Comparison of ENCODE assay signal across 17 cellular contexts in the genomic region with DNA sequence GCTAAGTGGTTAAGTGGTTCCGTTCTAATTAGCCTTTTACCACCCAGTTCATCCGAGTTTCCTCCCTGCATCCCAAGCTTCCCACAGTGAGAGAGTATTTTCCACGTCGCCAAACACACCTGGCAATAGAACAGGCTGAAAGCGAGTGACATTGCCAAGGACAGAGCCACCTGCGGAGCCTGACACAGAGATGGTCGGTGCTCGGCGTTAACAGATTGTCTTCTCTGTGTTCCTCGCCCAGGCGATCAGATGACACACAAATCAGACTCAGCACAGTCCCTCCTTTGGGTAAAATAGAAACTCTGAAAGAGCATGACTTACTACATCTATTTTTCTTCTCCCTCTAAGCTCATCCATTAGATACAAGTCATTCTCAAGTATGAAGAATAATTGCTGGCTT.
DNase-seq lines count a peak whose midpoint lies in the region; ATAC-seq, FAIRE-seq and TF ChIP-seq lines count a peak whose summit lies in the region.
"Had no signal": no experiment of that assay in that cellular context is flagged by ENCODE, and none has a peak within 500 bp of the region (broad histone marks: within the 10 kb centered on the region; RNA-seq: fewer than 3 reads in every experiment).

No MANE protein-coding gene starts in this region.

- H3K4me3 ChIP-seq in IMR-90 (ENCODE audit: insufficient read depth, low read depth, low read length): no peak overlapping the region
- H3K4me3 ChIP-seq in astrocyte (ENCODE audit: insufficient read depth, low read depth, low read length): peak overlapping the region; percentile 18
- no peak overlapping the region for H3K4me3 ChIP-seq in neural progenitor cell

- H3K36me3 ChIP-seq in IMR-90 (ENCODE audit: control insufficient read depth, insufficient read depth, low read length) (no peaks in the 10 kb centered on the region), astrocyte (ENCODE audit: insufficient read depth, low read length) (no peaks in the 10 kb centered on the region), neural progenitor cell (no peaks in the 10 kb centered on the region)

- H3K36me3 Mint-ChIP-seq in astrocyte (ENCODE audit: low read depth, unreplicated experiment): no peaks in the 10 kb centered on the region
- H3K36me3 Mint-ChIP-seq in neural progenitor cell: peaks cover 1% of the 10 kb centered on the region
- H3K36me3 Mint-ChIP-seq in nephron progenitor cell (ENCODE audit: low read depth): peaks cover 13% of the 10 kb centered on the region

- POLR2A ChIA-PET in IMR-90 (lab: Charles Lee; ENCODE audit: unreplicated experiment): no interaction called here

- CTCF ChIA-PET in IMR-90 (lab: Yijun Ruan, JAX): no interaction called here

- H2BK15ac ChIP-seq in IMR-90 (ENCODE audit: low read depth, low read length): peak overlapping the region; percentile 72; the same call in 2 of the 3 replicates

- no peak overlapping the region for H2AK9ac ChIP-seq in IMR-90 (replicated peaks; ENCODE audit: low read depth, low read length, poor library complexity)

- TF ChIP-seq CTCF in IMR-90 (conservative IDR thresholded peaks at IDR 0.05; ENCODE audit: low read depth, low read length) (no peak), astrocyte (IDR thresholded peaks at IDR 0.05; ENCODE audit: insufficient read depth, low read depth, low read length) (no peak), neural progenitor cell (IDR thresholded peaks at IDR 0.05) (no peak), nephron progenitor cell (IDR thresholded peaks at IDR 0.05) (no peak)

- peak overlapping the region; percentile 33; the same call in 1 of the 2 replicates for H3K14ac ChIP-seq in IMR-90 (replicated peaks; ENCODE audit: low read depth, low read length)

- peak overlapping the region; percentile 82 for H2AK5ac ChIP-seq in IMR-90 (ENCODE audit: low read depth, low read length)

- H3K9ac ChIP-seq in IMR-90 (ENCODE audit: low read depth, low read length): no peak overlapping the region
- H3K9ac ChIP-seq in astrocyte (ENCODE audit: low read length): no peak overlapping the region
- H3K9ac ChIP-seq in neural progenitor cell: no peak overlapping the region

- H3K27me3 Mint-ChIP-seq in astrocyte (ENCODE audit: low read depth, unreplicated experiment) (no peaks in the 10 kb centered on the region), neural progenitor cell (ENCODE audit: insufficient read depth, low read depth) (no peaks in the 10 kb centered on the region), nephron progenitor cell (ENCODE audit: low read depth, poor library complexity) (no peaks in the 10 kb centered on the region)
- H3K27me3 Mint-ChIP-seq: T-cell had no signal

- no peaks in the 10 kb centered on the region for H3K27me3 ChIP-seq in IMR-90 (ENCODE audit: control insufficient read depth, insufficient read depth, low read length)
- no peaks in the 10 kb centered on the region for H3K27me3 ChIP-seq in astrocyte (ENCODE audit: insufficient read depth, low read length)
- no peaks in the 10 kb centered on the region for H3K27me3 ChIP-seq in neural progenitor cell

- H3K79me2 ChIP-seq in astrocyte (ENCODE audit: insufficient read depth, low read length) (no peaks in the 10 kb centered on the region), neural progenitor cell (ENCODE audit: low read depth) (no peaks in the 10 kb centered on the region)

- H4K91ac ChIP-seq in IMR-90 (ENCODE audit: insufficient read depth, low read depth, low read length): peak overlapping the region; percentile 81

- H2AFZ ChIP-seq in IMR-90 (replicated peaks; ENCODE audit: low read length, poor library complexity): no peak overlapping the region
- H2AFZ ChIP-seq in astrocyte (ENCODE audit: low read depth, low read length): peak overlapping the region; percentile 50
- H2AFZ ChIP-seq in neural progenitor cell (replicated peaks): no peak overlapping the region

- H2BK5ac ChIP-seq in IMR-90 (ENCODE audit: low read depth, low read length, poor library complexity, severe bottlenecking): peak overlapping the region; percentile 48

- ATAC-seq in IMR-90 (ENCODE audit: low read depth): no peak
- ATAC-seq: CD8-positive, alpha-beta T cell; T-cell had no signal

- H2BK20ac ChIP-seq in IMR-90 (ENCODE audit: low read depth, low read length): peak overlapping the region; percentile 65

- TF ChIP-seq POLR2A in IMR-90 (IDR thresholded peaks at IDR 0.05; ENCODE audit: low read depth, low read length): no peak

- no peaks in the 10 kb centered on the region for H3K79me1 ChIP-seq in IMR-90 (ENCODE audit: low read depth in 1 of 2, low read length in 2 of 2)

- H3K56ac ChIP-seq in IMR-90 (ENCODE audit: extremely low read depth, insufficient read depth, low read length): peak overlapping the region; percentile 12; the same call in 1 of the 2 replicates

- dilution Hi-C loops in IMR-90 (cut with HindIII; ENCODE audit: low sequenced_read_pairs, unreplicated experiment): no loop called here

- H3K27ac Mint-ChIP-seq in astrocyte (ENCODE audit: unreplicated experiment) (no peak overlapping the region), neural progenitor cell (peak overlapping the region; percentile 75), nephron progenitor cell (no peak overlapping the region)
- H3K27ac Mint-ChIP-seq: CD8-positive, alpha-beta T cell; T-cell had no signal

- H3K4me3 Mint-ChIP-seq in astrocyte (ENCODE audit: unreplicated experiment): no peak overlapping the region
- no peak overlapping the region for H3K4me3 Mint-ChIP-seq in neural progenitor cell
- no peak overlapping the region for H3K4me3 Mint-ChIP-seq in nephron progenitor cell
- H3K4me3 Mint-ChIP-seq: CD8-positive, alpha-beta T cell; T-cell had no signal

- no peak for TF ChIP-seq RAD21 in IMR-90 (IDR thresholded peaks at IDR 0.05; ENCODE audit: low read length)

- peak overlapping the region; percentile 69 for H2BK120ac ChIP-seq in IMR-90 (ENCODE audit: low read depth, low read length)

- peak overlapping the region; percentile 69 for H3K4ac ChIP-seq in IMR-90 (ENCODE audit: low read depth, low read length)

- no peaks in the 10 kb centered on the region for H3F3A ChIP-seq in neural progenitor cell (ENCODE audit: low read depth)

- intact Hi-C loops in IMR-90 (cut with micrococcal nuclease): loop anchor here (1.0 to 10.0 kb wide), 4 partner anchors 23 to 235 kb away; no protein-coding TSS in a partner anchor

- H3K18ac ChIP-seq in IMR-90 (ENCODE audit: low read depth, low read length): peak overlapping the region; percentile 74

- H4K20me1 ChIP-seq in IMR-90 (ENCODE audit: insufficient read depth, low read length): no peaks in the 10 kb centered on the region
- H4K20me1 ChIP-seq in astrocyte (ENCODE audit: insufficient read depth, low read length): no peaks in the 10 kb centered on the region
- H4K20me1 ChIP-seq in neural progenitor cell (ENCODE audit: low read depth): no peaks in the 10 kb centered on the region

- no peak overlapping the region for H3K23ac ChIP-seq in IMR-90 (ENCODE audit: low read depth, low read length)

- peak overlapping the region; percentile 19 for H4K5ac ChIP-seq in IMR-90 (ENCODE audit: low read depth, low read length)

- in situ Hi-C loops in IMR-90 (cut with MboI; ENCODE audit: low sequenced_read_pairs): no loop called here

- H3K4me1 ChIP-seq in IMR-90 (ENCODE audit: control insufficient read depth, insufficient read depth, low read length) (peaks cover 9% of the 10 kb centered on the region), astrocyte (ENCODE audit: insufficient read depth, low read length) (peaks cover 11% of the 10 kb centered on the region), neural progenitor cell (peaks cover 6% of the 10 kb centered on the region)

- H3K4me2 ChIP-seq in IMR-90 (ENCODE audit: low read depth, low read length): no peak overlapping the region
- H3K4me2 ChIP-seq in astrocyte (ENCODE audit: low read length): peak overlapping the region; percentile 63
- no peak overlapping the region for H3K4me2 ChIP-seq in neural progenitor cell

- no TSS peak for BruUV-seq in IMR-90 (replicated peaks; lab: Mats Ljungman, UMichigan)

- H3K4me1 Mint-ChIP-seq in astrocyte (ENCODE audit: low read depth, unreplicated experiment): no peaks in the 10 kb centered on the region
- H3K4me1 Mint-ChIP-seq in neural progenitor cell: peaks cover 43% of the 10 kb centered on the region
- peaks cover 10% of the 10 kb centered on the region for H3K4me1 Mint-ChIP-seq in nephron progenitor cell
- H3K4me1 Mint-ChIP-seq: T-cell had no signal

- no peaks in the 10 kb centered on the region for H3K9me3 ChIP-seq in IMR-90 (ENCODE audit: control insufficient read depth, insufficient read depth, low read length)
- H3K9me3 ChIP-seq in astrocyte (ENCODE audit: insufficient read depth, low read depth, low read length): no peaks in the 10 kb centered on the region
- no peaks in the 10 kb centered on the region for H3K9me3 ChIP-seq in neural progenitor cell (ENCODE audit: low read depth)

- peak overlapping the region in 1 of 2 experiments; percentile 31; a peak in 2 of 4 replicates for H4K8ac ChIP-seq in IMR-90 (ENCODE audit: low read depth in 2 of 2, low read length in 2 of 2)

- no peak for FAIRE-seq in astrocyte (lab: Jason Lieb, UNC)
- FAIRE-seq: H54, HTR-8/SVneo had no signal

- peaks cover 6% of the 10 kb centered on the region for H3K9me1 ChIP-seq in IMR-90 (ENCODE audit: insufficient read depth, low read length)

- H3K9me3 Mint-ChIP-seq in astrocyte (ENCODE audit: unreplicated experiment): no peaks in the 10 kb centered on the region
- H3K9me3 Mint-ChIP-seq in neural progenitor cell: no peaks in the 10 kb centered on the region
- H3K9me3 Mint-ChIP-seq in nephron progenitor cell: peaks cover 3% of the 10 kb centered on the region
- H3K9me3 Mint-ChIP-seq: CD8-positive, alpha-beta T cell; T-cell had no signal

- H3K27ac ChIP-seq in IMR-90 (ENCODE audit: insufficient read depth, low read length) (peak overlapping the region; percentile 31; the same call in 1 of the 2 replicates), astrocyte (ENCODE audit: low read depth, low read length) (no peak overlapping the region), neural progenitor cell (no peak overlapping the region)

- WGBS in IMR-90 (ENCODE audit: extremely low coverage in 2 of 2, insufficient read length in 1 of 2), 2 experiments: no CpG with 5 or more reads among the region's 11 CpGs

- DNase-seq in Daoy (ENCODE audit: low read depth) (peak; percentile 5), IMR-90 (no peak), astrocyte (ENCODE audit: low read depth) (no peak), neural progenitor cell (ENCODE audit: low spot score) (no peak), nephron progenitor cell (no peak), anterior cingulate cortex (lab: John Stamatoyannopoulos, UW) (no peak), activated gamma-delta T cell (lab: John Stamatoyannopoulos, UW) (no peak)
- DNase-seq: CD8-positive, alpha-beta T cell; DND-41; KBM-7; NCI-H1092 treated with DMSO at 0.1 percent for 48 hours; NCI-H187; NCI-H2171; PC-3; T-cell had no signal

TF ChIP-seq in IMR-90, 13 proteins besides CTCF, POLR2A, EP300 and RAD21 (continues in another document):
- TF ChIP-seq MAFK (IDR thresholded peaks at IDR 0.05; ENCODE audit: low read depth, low read length) (no peak), RCOR1 (IDR thresholded peaks at IDR 0.05; ENCODE audit: insufficient replicate concordance, low read length) (no peak), SMC3 (IDR thresholded peaks at IDR 0.05; ENCODE audit: low read depth, low read length) (no peak), CEBPB (IDR thresholded peaks at IDR 0.05; ENCODE audit: low read depth, low read length) (no peak), MAZ (IDR thresholded peaks at IDR 0.05; ENCODE audit: borderline replicate concordance, low read depth, low read length) (no peak), NFE2L2 (IDR thresholded peaks at IDR 0.05; ENCODE audit: low read depth, low read length) (no peak)
